ENCODE assay signal across 8 cellular contexts in the genomic region with DNA sequence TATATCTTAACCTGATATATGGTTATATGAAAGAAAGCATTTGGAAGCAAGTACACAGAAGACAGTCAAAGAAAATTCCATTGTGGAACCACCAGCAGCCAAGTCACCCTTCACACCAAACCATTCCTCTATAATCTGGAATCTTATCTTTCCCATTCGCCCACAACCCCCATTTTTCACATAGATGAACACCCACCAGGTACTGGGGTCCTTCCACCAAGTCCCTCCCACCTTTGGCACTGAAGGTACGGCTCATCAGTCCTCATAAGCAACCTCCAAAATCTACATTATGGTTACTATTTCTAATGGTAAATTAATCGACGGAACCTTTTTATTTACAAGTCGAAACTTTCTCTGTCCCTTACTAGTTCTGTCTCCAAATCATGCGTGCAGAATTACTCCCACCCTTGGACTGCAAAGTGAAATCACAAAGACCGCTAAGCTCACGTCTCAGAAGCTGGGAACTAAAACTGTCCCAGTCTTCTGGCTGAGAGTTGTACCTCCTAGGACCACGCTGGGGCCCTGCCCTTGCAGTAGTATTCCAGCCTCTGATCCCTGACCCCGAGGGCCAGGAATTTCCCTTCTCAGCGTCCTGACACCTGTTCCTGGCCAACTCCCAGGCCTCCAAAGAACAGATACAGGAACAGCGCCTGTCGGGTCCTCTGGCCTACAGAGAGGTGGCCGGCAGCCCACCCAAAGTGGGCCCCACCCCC. TPM values are rescaled to one million over a fixed set of nuclear protein-coding genes. Genes with fewer than 3 reads are reported as not detected.
DNase-seq lines count a peak whose midpoint lies in the region; ATAC-seq and TF ChIP-seq lines count a peak whose summit lies in the region.

No MANE protein-coding gene starts in this region.

- H3K27me3 ChIP-seq in endodermal cell (ENCODE audit: control insufficient read depth, insufficient read depth, low read length, poor library complexity, severe bottlenecking) (no peaks in the 10 kb centered on the region), mucosa of stomach (ENCODE audit: control insufficient read depth, insufficient read depth, low read length) (no peaks in the 10 kb centered on the region)

- H3K27ac Mint-ChIP-seq in endodermal cell = peak overlapping the region; percentile 84

- H3K36me3 ChIP-seq in endodermal cell (ENCODE audit: control insufficient read depth, insufficient read depth, low read length) (peaks cover 32% of the 10 kb centered on the region), mucosa of stomach (ENCODE audit: control insufficient read depth, insufficient read depth, low read length) (no peaks in the 10 kb centered on the region)

- H3K4me1 ChIP-seq in endodermal cell (ENCODE audit: control insufficient read depth, insufficient read depth, low read length) = no peaks in the 10 kb centered on the region
- peaks cover 7% of the 10 kb centered on the region for H3K4me1 ChIP-seq in mucosa of stomach (ENCODE audit: control insufficient read depth, insufficient read depth, low read length)

- 8 to 9% methylated on average over 8 to 14 of the region's 14 CpGs for WGBS in endodermal cell (ENCODE audit: insufficient coverage in 1 of 2, insufficient read length in 1 of 2), 2 experiments

- H3K9me3 Mint-ChIP-seq in endodermal cell = no peaks in the 10 kb centered on the region

- H3K9ac ChIP-seq in endodermal cell (ENCODE audit: extremely low read depth, low read length, poor library complexity, severe bottlenecking) = peak overlapping the region; percentile 75
- peak overlapping the region; percentile 78 for H3K9ac ChIP-seq in mucosa of stomach (ENCODE audit: low read length)

- H3K4me3 ChIP-seq in AG10803 (ENCODE audit: low read length) (peak overlapping the region; percentile 78), endodermal cell (ENCODE audit: low read length) (peak overlapping the region; percentile 88), mucosa of stomach (ENCODE audit: low read length) (peak overlapping the region; percentile 69)

- TF ChIP-seq CTCF in AG10803 (conservative IDR thresholded peaks at IDR 0.05; ENCODE audit: low read length) = no peak
- no peak for TF ChIP-seq CTCF in endodermal cell (conservative IDR thresholded peaks at IDR 0.05)

- H3K9me3 ChIP-seq in endodermal cell (ENCODE audit: control insufficient read depth, low read length) = no peaks in the 10 kb centered on the region
- H3K9me3 ChIP-seq in mucosa of stomach (ENCODE audit: control insufficient read depth, low read length) = no peaks in the 10 kb centered on the region

- peak overlapping the region; percentile 87 for H3K27ac ChIP-seq in endodermal cell (ENCODE audit: low read depth, low read length)

- peak overlapping the region; percentile 67 for H3K4me3 Mint-ChIP-seq in endodermal cell

- DNase-seq in AG10803 (ENCODE audit: low read depth) = peak; percentile 13
- DNase-seq in RKO (ENCODE audit: low spot score) = peak; percentile 63
- DNase-seq in endodermal cell = no peak
- no peak for DNase-seq in retina
- no peak for DNase-seq in NCI-H1436 (lab: John Stamatoyannopoulos, UW)

- ATAC-seq in GM18868 (IDR thresholded peaks at IDR 0.05; ENCODE audit: unreplicated experiment) (peak; percentile 6), HG03097 (IDR thresholded peaks at IDR 0.05; ENCODE audit: low FRiP score, unreplicated experiment) (peak; percentile 14)

- H3K36me3 Mint-ChIP-seq in endodermal cell (ENCODE audit: low read depth) = peaks cover 24% of the 10 kb centered on the region

- peaks cover 8% of the 10 kb centered on the region for H3K27me3 Mint-ChIP-seq in endodermal cell (ENCODE audit: insufficient read depth)

- peaks cover 8% of the 10 kb centered on the region for H3K4me1 Mint-ChIP-seq in endodermal cell

RNA-seq across cellular contexts. Expression of gene OLA1, which starts 0.7 kb away (rescaled TPM):
- total RNA-seq in endodermal cell = 100 to 1,000 TPM; 127 to 181 TPM
- 159 TPM for polyA plus RNA-seq in endodermal cell (2013, experiment 1 of 2)
- polyA plus RNA-seq in endodermal cell (2013, experiment 2 of 2) = 163 TPM

Comparison
In these comparisons a context has a peak if more than half of its experiments do, and no peak if none do; other contexts are left out.
1. DNase-seq: peak in AG10803 (single experiment) and RKO (single experiment); none in endodermal cell (single experiment), retina (single experiment) and NCI-H1436 (single experiment).
2. Peak in every context shown above with its lines, with median percentiles within 50 percentile points of each other: H3K4me3 ChIP-seq.